ENCODE assay signal across 2 cellular contexts in the genomic region with DNA sequence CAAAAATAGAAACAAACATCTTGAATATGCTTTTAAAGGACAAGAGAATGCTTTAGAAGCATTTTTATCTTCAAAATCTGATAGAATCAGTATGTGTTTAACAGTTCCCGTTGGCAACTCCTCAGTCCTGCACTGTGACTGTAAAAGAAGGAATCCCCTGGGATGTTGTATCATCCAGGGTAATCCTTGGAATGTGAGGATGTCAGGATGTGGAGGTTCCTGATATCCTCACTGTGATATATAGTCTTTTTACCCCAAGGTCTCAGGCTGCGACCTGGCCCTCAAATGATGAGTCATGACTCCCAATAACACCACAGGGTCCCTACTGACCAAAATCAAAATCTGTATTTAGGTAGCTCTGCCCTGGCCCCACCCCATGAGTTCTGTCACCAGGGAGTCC.
TF ChIP-seq lines count a peak whose summit lies in the region.

No MANE protein-coding gene starts in this region.

TF ChIP-seq in GM23338, 12 proteins besides CTCF, POLR2A, EP300 and RAD21 (continues in another document):
- TF ChIP-seq JUNB (IDR thresholded peaks at IDR 0.05; ENCODE audit: unreplicated experiment) (no peak), NANOG (IDR thresholded peaks at IDR 0.05; ENCODE audit: borderline replicate concordance) (no peak), STAT1 (IDR thresholded peaks at IDR 0.05; ENCODE audit: unreplicated experiment) (no peak), ZNF331 (CRISPR knock-in tag; IDR thresholded peaks at IDR 0.05; ENCODE audit: low read depth) (no peak), EZH2 (IDR thresholded peaks at IDR 0.05; ENCODE audit: low read depth, unreplicated experiment) (no peak), EZH2phosphoT487 (IDR thresholded peaks at IDR 0.05; ENCODE audit: unreplicated experiment) (no peak), CREB1 (CRISPR knock-in tag; IDR thresholded peaks at IDR 0.05; ENCODE audit: low read depth) (no peak), POLR2AphosphoS5 (IDR thresholded peaks at IDR 0.05; ENCODE audit: low read depth) (no peak)
- TF ChIP-seq, protein P1, sequence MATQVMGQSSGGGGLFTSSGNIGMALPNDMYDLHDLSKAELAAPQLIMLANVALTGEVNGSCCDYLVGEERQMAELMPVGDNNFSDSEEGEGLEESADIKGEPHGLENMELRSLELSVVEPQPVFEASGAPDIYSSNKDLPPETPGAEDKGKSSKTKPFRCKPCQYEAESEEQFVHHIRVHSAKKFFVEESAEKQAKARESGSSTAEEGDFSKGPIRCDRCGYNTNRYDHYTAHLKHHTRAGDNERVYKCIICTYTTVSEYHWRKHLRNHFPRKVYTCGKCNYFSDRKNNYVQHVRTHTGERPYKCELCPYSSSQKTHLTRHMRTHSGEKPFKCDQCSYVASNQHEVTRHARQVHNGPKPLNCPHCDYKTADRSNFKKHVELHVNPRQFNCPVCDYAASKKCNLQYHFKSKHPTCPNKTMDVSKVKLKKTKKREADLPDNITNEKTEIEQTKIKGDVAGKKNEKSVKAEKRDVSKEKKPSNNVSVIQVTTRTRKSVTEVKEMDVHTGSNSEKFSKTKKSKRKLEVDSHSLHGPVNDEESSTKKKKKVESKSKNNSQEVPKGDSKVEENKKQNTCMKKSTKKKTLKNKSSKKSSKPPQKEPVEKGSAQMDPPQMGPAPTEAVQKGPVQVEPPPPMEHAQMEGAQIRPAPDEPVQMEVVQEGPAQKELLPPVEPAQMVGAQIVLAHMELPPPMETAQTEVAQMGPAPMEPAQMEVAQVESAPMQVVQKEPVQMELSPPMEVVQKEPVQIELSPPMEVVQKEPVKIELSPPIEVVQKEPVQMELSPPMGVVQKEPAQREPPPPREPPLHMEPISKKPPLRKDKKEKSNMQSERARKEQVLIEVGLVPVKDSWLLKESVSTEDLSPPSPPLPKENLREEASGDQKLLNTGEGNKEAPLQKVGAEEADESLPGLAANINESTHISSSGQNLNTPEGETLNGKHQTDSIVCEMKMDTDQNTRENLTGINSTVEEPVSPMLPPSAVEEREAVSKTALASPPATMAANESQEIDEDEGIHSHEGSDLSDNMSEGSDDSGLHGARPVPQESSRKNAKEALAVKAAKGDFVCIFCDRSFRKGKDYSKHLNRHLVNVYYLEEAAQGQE (IDR thresholded peaks at IDR 0.05; ENCODE audit: unreplicated experiment): no peak
- TF ChIP-seq, protein P2, sequence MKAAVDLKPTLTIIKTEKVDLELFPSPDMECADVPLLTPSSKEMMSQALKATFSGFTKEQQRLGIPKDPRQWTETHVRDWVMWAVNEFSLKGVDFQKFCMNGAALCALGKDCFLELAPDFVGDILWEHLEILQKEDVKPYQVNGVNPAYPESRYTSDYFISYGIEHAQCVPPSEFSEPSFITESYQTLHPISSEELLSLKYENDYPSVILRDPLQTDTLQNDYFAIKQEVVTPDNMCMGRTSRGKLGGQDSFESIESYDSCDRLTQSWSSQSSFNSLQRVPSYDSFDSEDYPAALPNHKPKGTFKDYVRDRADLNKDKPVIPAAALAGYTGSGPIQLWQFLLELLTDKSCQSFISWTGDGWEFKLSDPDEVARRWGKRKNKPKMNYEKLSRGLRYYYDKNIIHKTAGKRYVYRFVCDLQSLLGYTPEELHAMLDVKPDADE (IDR thresholded peaks at IDR 0.05): no peak

TF ChIP-seq in H1, 55 proteins besides CTCF, POLR2A, EP300 and RAD21:
- no peak for TF ChIP-seq TEAD4 (IDR thresholded peaks at IDR 0.05; ENCODE audit: low read depth, low read length)
- TF ChIP-seq, protein P3, sequence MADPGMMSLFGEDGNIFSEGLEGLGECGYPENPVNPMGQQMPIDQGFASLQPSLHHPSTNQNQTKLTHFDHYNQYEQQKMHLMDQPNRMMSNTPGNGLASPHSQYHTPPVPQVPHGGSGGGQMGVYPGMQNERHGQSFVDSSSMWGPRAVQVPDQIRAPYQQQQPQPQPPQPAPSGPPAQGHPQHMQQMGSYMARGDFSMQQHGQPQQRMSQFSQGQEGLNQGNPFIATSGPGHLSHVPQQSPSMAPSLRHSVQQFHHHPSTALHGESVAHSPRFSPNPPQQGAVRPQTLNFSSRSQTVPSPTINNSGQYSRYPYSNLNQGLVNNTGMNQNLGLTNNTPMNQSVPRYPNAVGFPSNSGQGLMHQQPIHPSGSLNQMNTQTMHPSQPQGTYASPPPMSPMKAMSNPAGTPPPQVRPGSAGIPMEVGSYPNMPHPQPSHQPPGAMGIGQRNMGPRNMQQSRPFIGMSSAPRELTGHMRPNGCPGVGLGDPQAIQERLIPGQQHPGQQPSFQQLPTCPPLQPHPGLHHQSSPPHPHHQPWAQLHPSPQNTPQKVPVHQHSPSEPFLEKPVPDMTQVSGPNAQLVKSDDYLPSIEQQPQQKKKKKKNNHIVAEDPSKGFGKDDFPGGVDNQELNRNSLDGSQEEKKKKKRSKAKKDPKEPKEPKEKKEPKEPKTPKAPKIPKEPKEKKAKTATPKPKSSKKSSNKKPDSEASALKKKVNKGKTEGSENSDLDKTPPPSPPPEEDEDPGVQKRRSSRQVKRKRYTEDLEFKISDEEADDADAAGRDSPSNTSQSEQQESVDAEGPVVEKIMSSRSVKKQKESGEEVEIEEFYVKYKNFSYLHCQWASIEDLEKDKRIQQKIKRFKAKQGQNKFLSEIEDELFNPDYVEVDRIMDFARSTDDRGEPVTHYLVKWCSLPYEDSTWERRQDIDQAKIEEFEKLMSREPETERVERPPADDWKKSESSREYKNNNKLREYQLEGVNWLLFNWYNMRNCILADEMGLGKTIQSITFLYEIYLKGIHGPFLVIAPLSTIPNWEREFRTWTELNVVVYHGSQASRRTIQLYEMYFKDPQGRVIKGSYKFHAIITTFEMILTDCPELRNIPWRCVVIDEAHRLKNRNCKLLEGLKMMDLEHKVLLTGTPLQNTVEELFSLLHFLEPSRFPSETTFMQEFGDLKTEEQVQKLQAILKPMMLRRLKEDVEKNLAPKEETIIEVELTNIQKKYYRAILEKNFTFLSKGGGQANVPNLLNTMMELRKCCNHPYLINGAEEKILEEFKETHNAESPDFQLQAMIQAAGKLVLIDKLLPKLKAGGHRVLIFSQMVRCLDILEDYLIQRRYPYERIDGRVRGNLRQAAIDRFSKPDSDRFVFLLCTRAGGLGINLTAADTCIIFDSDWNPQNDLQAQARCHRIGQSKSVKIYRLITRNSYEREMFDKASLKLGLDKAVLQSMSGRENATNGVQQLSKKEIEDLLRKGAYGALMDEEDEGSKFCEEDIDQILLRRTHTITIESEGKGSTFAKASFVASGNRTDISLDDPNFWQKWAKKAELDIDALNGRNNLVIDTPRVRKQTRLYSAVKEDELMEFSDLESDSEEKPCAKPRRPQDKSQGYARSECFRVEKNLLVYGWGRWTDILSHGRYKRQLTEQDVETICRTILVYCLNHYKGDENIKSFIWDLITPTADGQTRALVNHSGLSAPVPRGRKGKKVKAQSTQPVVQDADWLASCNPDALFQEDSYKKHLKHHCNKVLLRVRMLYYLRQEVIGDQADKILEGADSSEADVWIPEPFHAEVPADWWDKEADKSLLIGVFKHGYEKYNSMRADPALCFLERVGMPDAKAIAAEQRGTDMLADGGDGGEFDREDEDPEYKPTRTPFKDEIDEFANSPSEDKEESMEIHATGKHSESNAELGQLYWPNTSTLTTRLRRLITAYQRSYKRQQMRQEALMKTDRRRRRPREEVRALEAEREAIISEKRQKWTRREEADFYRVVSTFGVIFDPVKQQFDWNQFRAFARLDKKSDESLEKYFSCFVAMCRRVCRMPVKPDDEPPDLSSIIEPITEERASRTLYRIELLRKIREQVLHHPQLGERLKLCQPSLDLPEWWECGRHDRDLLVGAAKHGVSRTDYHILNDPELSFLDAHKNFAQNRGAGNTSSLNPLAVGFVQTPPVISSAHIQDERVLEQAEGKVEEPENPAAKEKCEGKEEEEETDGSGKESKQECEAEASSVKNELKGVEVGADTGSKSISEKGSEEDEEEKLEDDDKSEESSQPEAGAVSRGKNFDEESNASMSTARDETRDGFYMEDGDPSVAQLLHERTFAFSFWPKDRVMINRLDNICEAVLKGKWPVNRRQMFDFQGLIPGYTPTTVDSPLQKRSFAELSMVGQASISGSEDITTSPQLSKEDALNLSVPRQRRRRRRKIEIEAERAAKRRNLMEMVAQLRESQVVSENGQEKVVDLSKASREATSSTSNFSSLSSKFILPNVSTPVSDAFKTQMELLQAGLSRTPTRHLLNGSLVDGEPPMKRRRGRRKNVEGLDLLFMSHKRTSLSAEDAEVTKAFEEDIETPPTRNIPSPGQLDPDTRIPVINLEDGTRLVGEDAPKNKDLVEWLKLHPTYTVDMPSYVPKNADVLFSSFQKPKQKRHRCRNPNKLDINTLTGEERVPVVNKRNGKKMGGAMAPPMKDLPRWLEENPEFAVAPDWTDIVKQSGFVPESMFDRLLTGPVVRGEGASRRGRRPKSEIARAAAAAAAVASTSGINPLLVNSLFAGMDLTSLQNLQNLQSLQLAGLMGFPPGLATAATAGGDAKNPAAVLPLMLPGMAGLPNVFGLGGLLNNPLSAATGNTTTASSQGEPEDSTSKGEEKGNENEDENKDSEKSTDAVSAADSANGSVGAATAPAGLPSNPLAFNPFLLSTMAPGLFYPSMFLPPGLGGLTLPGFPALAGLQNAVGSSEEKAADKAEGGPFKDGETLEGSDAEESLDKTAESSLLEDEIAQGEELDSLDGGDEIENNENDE (IDR thresholded peaks at IDR 0.05; ENCODE audit: insufficient replicate concordance, low read length): no peak
